12 cellular contexts compared by ENCODE assay signal in the genomic region with DNA sequence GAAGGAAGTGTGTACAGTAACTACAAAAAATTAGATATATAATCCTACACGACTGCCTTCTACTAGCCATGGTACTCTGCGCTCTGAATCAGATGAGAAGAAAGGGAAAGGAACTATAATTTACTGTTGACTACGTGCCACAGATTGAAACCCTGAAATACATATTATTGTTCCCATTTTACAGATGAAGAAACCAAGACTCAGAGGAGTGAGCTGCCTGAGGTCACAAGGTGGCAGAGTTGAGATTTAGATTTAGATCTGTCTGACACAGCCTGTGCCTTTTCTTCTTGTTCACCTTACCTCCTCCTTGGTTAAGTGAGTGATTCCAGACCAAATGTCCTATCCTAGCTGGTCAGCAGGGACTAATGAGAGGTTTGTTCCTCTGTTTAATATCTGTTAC.
A peak's percentile ranks its signal among the peaks of the same experiment; 100 is the strongest.
DNase-seq lines count a peak whose midpoint lies in the region; ATAC-seq and TF ChIP-seq lines count a peak whose summit lies in the region.
"Had no signal": no experiment of that assay in that cellular context is flagged by ENCODE, and none has a peak within 500 bp of the region (broad histone marks: within the 10 kb centered on the region; RNA-seq: fewer than 3 reads in every experiment).

No MANE protein-coding gene starts in this region.

- H3K4me3 ChIP-seq in CD4-positive, alpha-beta memory T cell (ENCODE audit: low read length in 2 of 2): no peak overlapping the region
- H3K4me3 ChIP-seq in left ventricle myocardium inferior: no peak overlapping the region
- H3K4me3 ChIP-seq: GM23338, Peyer's patch had no signal

- H3K4me1 ChIP-seq in CD4-positive, alpha-beta memory T cell (ENCODE audit: insufficient read depth, low read length): no peaks in the 10 kb centered on the region
- no peaks in the 10 kb centered on the region for H3K4me1 ChIP-seq in left ventricle myocardium inferior
- H3K4me1 ChIP-seq: Peyer's patch had no signal

- intact Hi-C loops in CD4-positive, alpha-beta memory T cell (cut with micrococcal nuclease): no loop called here
- intact Hi-C loops in left ventricle myocardium inferior (cut with micrococcal nuclease): no loop called here

- POLR2A ChIA-PET in CD4-positive, alpha-beta memory T cell (lab: Charles Lee; ENCODE audit: partially characterized antibody): interaction anchor here (0.8 to 2.8 kb wide), 9 partner anchors 11 to 822 kb away, joined by 3 to 26 read pairs (median 3); no protein-coding TSS in a partner anchor
- POLR2A ChIA-PET in activated CD4-positive, alpha-beta memory T cell treated with anti-CD3 and anti-CD28 coated beads, Interleukin-2, amount 10 ng/mL, durations not matched to agents 7 days and 5 days (lab: Charles Lee): interaction anchor here (1.0 to 1.5 kb wide), 4 partner anchors 11 to 834 kb away, joined by 3 to 4 read pairs (median 3); no protein-coding TSS in a partner anchor

- no peaks in the 10 kb centered on the region for H3K9me3 ChIP-seq in CD4-positive, alpha-beta memory T cell (ENCODE audit: control insufficient read depth in 1 of 2, low read length in 2 of 2)
- no peaks in the 10 kb centered on the region for H3K9me3 ChIP-seq in left ventricle myocardium inferior (replicated peaks)
- H3K9me3 ChIP-seq: Peyer's patch had no signal

- H3K27me3 Mint-ChIP-seq in activated T-cell treated with anti-CD3 and anti-CD28 coated beads, Interleukin-2, amount 50 U/mL, for 4 hours (ENCODE audit: low read depth): peaks cover 51% of the 10 kb centered on the region
- peaks cover 37 to 41% of the 10 kb centered on the region in 2 donors for H3K27me3 Mint-ChIP-seq in CD4-positive, alpha-beta memory T cell
- H3K27me3 Mint-ChIP-seq in activated CD4-positive, alpha-beta memory T cell treated with anti-CD3 and anti-CD28 coated beads, Interleukin-2, amount 10 ng/mL, durations not matched to agents 7 days and 5 days: peaks cover 54% of the 10 kb centered on the region
- peaks cover 81% of the 10 kb centered on the region for H3K27me3 Mint-ChIP-seq in central memory CD8-positive, alpha-beta T cell

- DNase-seq in activated T-cell treated with anti-CD3 and anti-CD28 coated beads, Interleukin-2, amount 50 U/mL, for 4 hours: no peak
- no peak for DNase-seq in activated T-cell treated with anti-CD3 and anti-CD28 coated beads, Interleukin-2, amount 50 U/mL, for 1 hour
- no peak for DNase-seq in CD4-positive, alpha-beta memory T cell
- no peak for DNase-seq in activated CD4-positive, alpha-beta memory T cell treated with anti-CD3 and anti-CD28 coated beads, Interleukin-2, amount 10 ng/mL, durations not matched to agents 7 days and 5 days
- no peak for DNase-seq in central memory CD8-positive, alpha-beta T cell (ENCODE audit: low spot score in 2 of 2)
- DNase-seq in stimulated activated naive CD4-positive, alpha-beta T cell treated with Interleukin-2 at 50 U/mL for 16 hours (lab: John Stamatoyannopoulos, UW): no peak
- DNase-seq in left ventricle myocardium inferior: no peak
- DNase-seq: NCI-H187 treated with DMSO at 0.1 percent for 48 hours had no signal

- no peaks in the 10 kb centered on the region for H3K36me3 Mint-ChIP-seq in activated T-cell treated with anti-CD3 and anti-CD28 coated beads, Interleukin-2, amount 50 U/mL, for 4 hours (ENCODE audit: insufficient read depth)
- H3K36me3 Mint-ChIP-seq in CD4-positive, alpha-beta memory T cell: no peaks in the 10 kb centered on the region
- no peaks in the 10 kb centered on the region for H3K36me3 Mint-ChIP-seq in activated CD4-positive, alpha-beta memory T cell treated with anti-CD3 and anti-CD28 coated beads, Interleukin-2, amount 10 ng/mL, durations not matched to agents 7 days and 5 days (ENCODE audit: low read depth)
- H3K36me3 Mint-ChIP-seq in central memory CD8-positive, alpha-beta T cell (ENCODE audit: insufficient read depth): no peaks in the 10 kb centered on the region
- H3K36me3 Mint-ChIP-seq: IgD-negative memory B cell had no signal

- no peak for ATAC-seq in activated T-cell treated with anti-CD3 and anti-CD28 coated beads, Interleukin-2, amount 50 U/mL, for 4 hours
- no peak for ATAC-seq in central memory CD8-positive, alpha-beta T cell (replicated peaks; ENCODE audit: extremely low read depth, poor library complexity, severe bottlenecking)

- H3K27ac ChIP-seq in CD4-positive, alpha-beta memory T cell (ENCODE audit: low read depth, low read length): no peak overlapping the region
- no peak overlapping the region for H3K27ac ChIP-seq in left ventricle myocardium inferior (replicated peaks)
- H3K27ac ChIP-seq: Peyer's patch had no signal

- CTCF ChIA-PET in CD4-positive, alpha-beta memory T cell (lab: Charles Lee; ENCODE audit: partially characterized antibody): interaction anchor here (1.1 to 3.2 kb wide), 8 partner anchors 9 to 1031 kb away, joined by 3 to 25 read pairs (median 5); partner anchors contain the start of gene OXA1L
- CTCF ChIA-PET in activated CD4-positive, alpha-beta memory T cell treated with anti-CD3 and anti-CD28 coated beads, Interleukin-2, amount 10 ng/mL, durations not matched to agents 7 days and 5 days (lab: Charles Lee): interaction anchor here (1.1 to 1.7 kb wide), 8 partner anchors 12 to 835 kb away, joined by 3 to 13 read pairs (median 6); no protein-coding TSS in a partner anchor

- H3K4me3 Mint-ChIP-seq in activated T-cell treated with anti-CD3 and anti-CD28 coated beads, Interleukin-2, amount 50 U/mL, for 4 hours: peak overlapping the region; percentile 4
- H3K4me3 Mint-ChIP-seq in CD4-positive, alpha-beta memory T cell: peak overlapping the region in 7 of 8 donors; percentile 58 to 83 (median 72)
- peak overlapping the region; percentile 39 for H3K4me3 Mint-ChIP-seq in activated CD4-positive, alpha-beta memory T cell treated with anti-CD3 and anti-CD28 coated beads, Interleukin-2, amount 10 ng/mL, durations not matched to agents 7 days and 5 days
- H3K4me3 Mint-ChIP-seq in central memory CD8-positive, alpha-beta T cell: peak overlapping the region; percentile 57
- H3K4me3 Mint-ChIP-seq: B cell, GM23338, IgD-negative memory B cell had no signal

- H3K27me3 ChIP-seq in CD4-positive, alpha-beta memory T cell (ENCODE audit: insufficient read depth, low read length): no peaks in the 10 kb centered on the region
- peaks cover 51% of the 10 kb centered on the region for H3K27me3 ChIP-seq in left ventricle myocardium inferior (ENCODE audit: low read depth)
- H3K27me3 ChIP-seq: Peyer's patch had no signal

- no peaks in the 10 kb centered on the region for H3K9me3 Mint-ChIP-seq in activated T-cell treated with anti-CD3 and anti-CD28 coated beads, Interleukin-2, amount 50 U/mL, for 4 hours
- no peaks in the 10 kb centered on the region for H3K9me3 Mint-ChIP-seq in CD4-positive, alpha-beta memory T cell
- H3K9me3 Mint-ChIP-seq in activated CD4-positive, alpha-beta memory T cell treated with anti-CD3 and anti-CD28 coated beads, Interleukin-2, amount 10 ng/mL, durations not matched to agents 7 days and 5 days: no peaks in the 10 kb centered on the region
- no peaks in the 10 kb centered on the region for H3K9me3 Mint-ChIP-seq in central memory CD8-positive, alpha-beta T cell
- H3K9me3 Mint-ChIP-seq: GM23338 had no signal

- H3K4me1 Mint-ChIP-seq in activated T-cell treated with anti-CD3 and anti-CD28 coated beads, Interleukin-2, amount 50 U/mL, for 4 hours (ENCODE audit: low read depth): peaks cover 7% of the 10 kb centered on the region
- peaks cover 4 to 7% (median 6%) of the 10 kb centered on the region in 4 donors for H3K4me1 Mint-ChIP-seq in CD4-positive, alpha-beta memory T cell
- H3K4me1 Mint-ChIP-seq in activated CD4-positive, alpha-beta memory T cell treated with anti-CD3 and anti-CD28 coated beads, Interleukin-2, amount 10 ng/mL, durations not matched to agents 7 days and 5 days: peaks cover 8% of the 10 kb centered on the region
- peaks cover 10% of the 10 kb centered on the region for H3K4me1 Mint-ChIP-seq in central memory CD8-positive, alpha-beta T cell

- H3K36me3 ChIP-seq in CD4-positive, alpha-beta memory T cell (ENCODE audit: insufficient read depth, low read length): no peaks in the 10 kb centered on the region
- no peaks in the 10 kb centered on the region for H3K36me3 ChIP-seq in left ventricle myocardium inferior
- H3K36me3 ChIP-seq: Peyer's patch had no signal

- H3K27ac Mint-ChIP-seq in CD4-positive, alpha-beta memory T cell: peak overlapping the region in 4 of 7 donors; percentile 4 to 76 (median 26)
- peak overlapping the region; percentile 49 for H3K27ac Mint-ChIP-seq in activated CD4-positive, alpha-beta memory T cell treated with anti-CD3 and anti-CD28 coated beads, Interleukin-2, amount 10 ng/mL, durations not matched to agents 7 days and 5 days
- no peak overlapping the region for H3K27ac Mint-ChIP-seq in central memory CD8-positive, alpha-beta T cell (ENCODE audit: low read depth)
- H3K27ac Mint-ChIP-seq: B cell, GM23338, IgD-negative memory B cell had no signal

- no peak for TF ChIP-seq CTCF in left ventricle myocardium inferior (IDR thresholded peaks at IDR 0.05; ENCODE audit: borderline replicate concordance)

Comparison
In these comparisons a context has a peak if more than half of its experiments do, and no peak if none do; other contexts are left out.
1. H3K4me3 Mint-ChIP-seq: peak in every context shown above with its lines; median percentile 72 in CD4-positive, alpha-beta memory T cell; 57 in central memory CD8-positive, alpha-beta T cell; 39 in activated CD4-positive, alpha-beta memory T cell treated with anti-CD3 and anti-CD28 coated beads, Interleukin-2, amount 10 ng/mL, durations not matched to agents 7 days and 5 days; 4 in activated T-cell treated with anti-CD3 and anti-CD28 coated beads, Interleukin-2, amount 50 U/mL, for 4 hours.